15 cellular contexts compared by ENCODE assay signal in the genomic region with DNA sequence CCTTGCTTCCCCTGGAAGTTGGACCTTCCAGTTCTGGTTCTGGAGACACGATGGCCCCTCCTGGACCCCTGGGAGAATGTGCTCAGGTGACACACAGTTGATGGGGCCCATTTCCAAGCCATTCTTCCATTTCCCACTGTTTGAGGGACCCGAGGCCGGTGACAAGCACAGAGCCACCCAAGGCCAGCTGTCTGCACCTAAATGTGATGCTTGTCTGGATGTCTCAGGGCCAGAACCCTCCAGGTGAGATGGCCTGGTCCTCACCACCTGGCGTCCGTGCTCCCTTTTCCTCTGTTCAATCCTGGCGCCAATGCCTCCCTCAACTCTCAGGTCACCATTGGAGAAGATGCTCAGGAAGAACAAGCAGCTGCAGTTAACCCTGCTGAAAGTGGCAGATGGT. TPM values are rescaled to one million over a fixed set of nuclear protein-coding genes. Genes with fewer than 3 reads are reported as not detected.
"Had no signal": no experiment of that assay in that cellular context is flagged by ENCODE, and none has a peak within 500 bp of the region (broad histone marks: within the 10 kb centered on the region; RNA-seq: fewer than 3 reads in every experiment).

No MANE protein-coding gene starts in this region.

RNA-seq across cellular contexts. Expression of a gene that starts 33.9 kb away (rescaled TPM):
- total RNA-seq: activated CD4-positive, alpha-beta memory T cell treated with anti-CD3 and anti-CD28 coated beads, Interleukin-2, amount 10 ng/mL, durations not matched to agents 7 days and 5 days; activated CD4-positive, alpha-beta T cell treated with anti-CD3 and anti-CD28 coated beads for 36 hours; activated CD4-positive, alpha-beta T cell treated with anti-CD3 and anti-CD28 coated beads, Interleukin-2, amount 10 ng/mL, durations not matched to agents 7 days and 5 days; activated CD8-positive, alpha-beta memory T cell treated with anti-CD3 and anti-CD28 coated beads, Interleukin-2, amount 10 ng/mL, durations not matched to agents 7 days and 5 days; activated CD8-positive, alpha-beta T cell treated with anti-CD3 and anti-CD28 coated beads, Interleukin-2, amount 10 ng/mL, durations not matched to agents 7 days and 5 days; activated naive CD8-positive, alpha-beta T cell treated with anti-CD3 and anti-CD28 coated beads, Interleukin-2, amount 10 ng/mL, durations not matched to agents 7 days and 5 days; activated T-helper 2 cell treated with anti-CD3 and anti-CD28 coated beads, Interferon-gamma antibody, Interleukin-2, Interleukin-4, amounts not matched to agents 10 μg/mL and 5 μg/mL and 100 μg/mL, durations not matched to agents 14 hours and 24 hours and 36 hours; ascending aorta; cardiac septum; T-cell; T-helper 1 cell treated with Interleukin-12 subunit alpha and Interleukin-12 subunit beta and Interleukin-4 antibody, amounts not matched to agents 30 ng/mL and 1 ng/mL, for 36 hours; T-helper 17 cell; T-helper 2 cell treated with Interferon-gamma antibody and Interleukin-4, amounts not matched to agents 100 ng/mL and 5 ng/mL, for 36 hours; WTC11 had no signal
- polyA plus RNA-seq: adipose tissue had no signal
